8 cellular contexts compared by ENCODE assay signal in the genomic region with DNA sequence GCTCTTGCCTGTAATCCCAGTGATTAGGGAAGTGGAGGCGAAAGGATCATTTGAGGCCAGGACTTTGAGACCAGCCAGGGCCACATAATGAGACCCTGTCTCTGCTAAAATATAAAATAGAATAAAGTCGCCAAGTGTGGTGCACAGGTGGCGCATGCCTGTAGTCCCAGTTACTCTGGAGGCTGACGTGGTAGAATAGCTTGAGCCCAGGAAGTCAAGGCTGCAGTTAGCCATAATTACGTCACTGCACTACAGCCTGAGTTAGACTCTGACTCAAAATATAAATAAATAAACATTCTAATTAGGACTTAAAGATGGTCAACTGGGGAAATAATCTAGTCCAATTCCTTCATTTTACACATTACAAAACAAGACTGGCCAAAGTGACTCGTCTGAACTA. TPM values are rescaled to one million over a fixed set of nuclear protein-coding genes. Genes with fewer than 3 reads are reported as not detected.
DNase-seq lines count a peak whose midpoint lies in the region; ATAC-seq and TF ChIP-seq lines count a peak whose summit lies in the region.

No MANE protein-coding gene starts in this region.

- peaks cover 29 to 43% (median 39%) of the 10 kb centered on the region in 3 donors for H3K4me1 Mint-ChIP-seq in CD8-positive, alpha-beta memory T cell

- ATAC-seq in left lung (peak; percentile 57), HG02571 (IDR thresholded peaks at IDR 0.05; ENCODE audit: unreplicated experiment) (no peak), HG03571 (IDR thresholded peaks at IDR 0.05; ENCODE audit: unreplicated experiment) (no peak)

- H2AFZ ChIP-seq in PC-9 (peak overlapping the region; percentile 75), mammary epithelial cell (ENCODE audit: low read depth, low read length) (peak overlapping the region; percentile 80)

- intact Hi-C loops in PC-9 (cut with micrococcal nuclease; ENCODE audit: unreplicated experiment) (loop anchor here (5.0 kb wide), 1 partner anchor 43 kb away; a partner anchor contains a TSS), mammary epithelial cell (cut with micrococcal nuclease) (no loop called here), left lung (cut with DNase I) (no loop called here)

- BruUV-seq in PC-9 (replicated peaks; lab: Mats Ljungman, UMichigan) = no TSS peak
- BruUV-seq in mammary epithelial cell (replicated peaks; lab: Mats Ljungman, UMichigan) = no TSS peak

- in situ Hi-C loops in mammary epithelial cell (cut with MboI; ENCODE audit: low sequenced_read_pairs in 2 of 2) = no loop called here

- H3K4me2 ChIP-seq in PC-9 = peak overlapping the region; percentile 84
- peak overlapping the region; percentile 75 for H3K4me2 ChIP-seq in mammary epithelial cell (ENCODE audit: insufficient read depth, low read depth, low read length)

- H3K9me3 Mint-ChIP-seq in CD8-positive, alpha-beta memory T cell = no peaks in the 10 kb centered on the region

- peak overlapping the region; percentile 92 to 99 (median 97) for H3K4me3 Mint-ChIP-seq in CD8-positive, alpha-beta memory T cell

- peak overlapping the region; percentile 93 for H3K4me3 ChIP-seq in CD8-positive, alpha-beta memory T cell (ENCODE audit: low read length)
- H3K4me3 ChIP-seq in PC-9 = peak overlapping the region; percentile 74
- peak overlapping the region; percentile 82 to 99 (median 95) for H3K4me3 ChIP-seq in mammary epithelial cell (replicated peaks in 1 of 3; ENCODE audit: insufficient read depth in 1 of 3, low read depth in 2 of 3, low read length in 3 of 3)
- H3K4me3 ChIP-seq in left lung = peak overlapping the region; percentile 75 to 93

- H4K20me1 ChIP-seq in PC-9 (ENCODE audit: insufficient read depth) (peaks cover 50% of the 10 kb centered on the region), mammary epithelial cell (ENCODE audit: insufficient read depth, low read length) (no peaks in the 10 kb centered on the region)

- dilution Hi-C loops in mammary epithelial cell (cut with HindIII; ENCODE audit: low sequenced_read_pairs) = loop anchor here (5.0 kb wide), 1 partner anchor 463 kb away; no protein-coding TSS in a partner anchor

- H3K36me3 ChIP-seq in CD8-positive, alpha-beta memory T cell (ENCODE audit: insufficient read depth, low read length) = peaks cover 33% of the 10 kb centered on the region
- H3K36me3 ChIP-seq in PC-9 (ENCODE audit: low read depth) (peaks cover 45% of the 10 kb centered on the region), mammary epithelial cell (ENCODE audit: insufficient read depth, low read length) (peaks cover 21% of the 10 kb centered on the region), left lung (peaks cover 0 to 43% of the 10 kb centered on the region in 2 donors)

- peak overlapping the region; percentile 97 for H3K27ac ChIP-seq in CD8-positive, alpha-beta memory T cell (ENCODE audit: low read depth, low read length)
- H3K27ac ChIP-seq in PC-9 = peak overlapping the region; percentile 73
- H3K27ac ChIP-seq in mammary epithelial cell (ENCODE audit: insufficient read depth, low read depth, low read length) = peak overlapping the region; percentile 98
- H3K27ac ChIP-seq in left lung = peak overlapping the region; percentile 78 to 91

- H3K36me3 Mint-ChIP-seq in CD8-positive, alpha-beta memory T cell = peaks cover 3 to 53% (median 12%) of the 10 kb centered on the region in 3 donors

- CTCF ChIA-PET in CD8-positive, alpha-beta memory T cell (lab: Charles Lee) = interaction anchor here (0.7 to 1.5 kb wide), 2 partner anchors 41 to 99 kb away, joined by 3 read pairs; no protein-coding TSS in a partner anchor
- CTCF ChIA-PET in PC-9 (lab: Charles Lee) (interaction anchor here (0.7 kb wide), 1 partner anchor 551 kb away, joined by 8 read pairs; no protein-coding TSS in a partner anchor), mammary epithelial cell (lab: Charles Lee; ENCODE audit: low non-redundant PET) (interaction anchor here (0.6 kb wide), 1 partner anchor 13 kb away, joined by 4 read pairs; a partner anchor contains a TSS)

- TF ChIP-seq CTCF in PC-9 (conservative IDR thresholded peaks at IDR 0.05) (no peak; the same call in 1 of the 2 replicates), mammary epithelial cell (conservative IDR thresholded peaks at IDR 0.05 in 1 of 2, IDR thresholded peaks at IDR 0.05 in 1 of 2; ENCODE audit: extremely low read depth in 1 of 2, insufficient read depth in 1 of 2, low read depth in 1 of 2, low read length in 2 of 2) (no peak), left lung (IDR thresholded peaks at IDR 0.05) (no peak)

- H3K9me2 ChIP-seq in PC-9 (ENCODE audit: insufficient read depth) = no peaks in the 10 kb centered on the region

- H3K9ac ChIP-seq in mammary epithelial cell (ENCODE audit: insufficient read depth, low read length) = peak overlapping the region; percentile 99

- H3K27me3 Mint-ChIP-seq in CD8-positive, alpha-beta memory T cell = peaks cover 0 to 2% of the 10 kb centered on the region in 2 donors

- no peaks in the 10 kb centered on the region for H3K9me3 ChIP-seq in CD8-positive, alpha-beta memory T cell (ENCODE audit: low read length)
- H3K9me3 ChIP-seq in PC-9 (ENCODE audit: insufficient read depth, low read depth) (no peaks in the 10 kb centered on the region), mammary epithelial cell (replicated peaks; ENCODE audit: insufficient read depth, low read length) (no peaks in the 10 kb centered on the region), left lung (no peaks in the 10 kb centered on the region)

- H3K27ac Mint-ChIP-seq in CD8-positive, alpha-beta memory T cell = peak overlapping the region; percentile 93 to 100 (median 98)

- H3K4me1 ChIP-seq in CD8-positive, alpha-beta memory T cell (ENCODE audit: insufficient read depth, low read length) = peaks cover 22% of the 10 kb centered on the region
- H3K4me1 ChIP-seq in PC-9 (replicated peaks; ENCODE audit: insufficient read depth) = peaks cover 25% of the 10 kb centered on the region
- no peaks in the 10 kb centered on the region for H3K4me1 ChIP-seq in mammary epithelial cell (ENCODE audit: insufficient read depth, low read length)
- H3K4me1 ChIP-seq in left lung = peaks cover 14 to 26% of the 10 kb centered on the region in 2 donors

- POLR2A ChIA-PET in CD8-positive, alpha-beta memory T cell (lab: Charles Lee) = interaction anchor here (0.6 to 1.5 kb wide), 3 partner anchors 41 to 533 kb away, joined by 3 to 6 read pairs (median 5); a partner anchor contains a TSS
- POLR2A ChIA-PET in PC-9 (lab: Charles Lee; ENCODE audit: unreplicated experiment) = interaction anchor here (0.7 kb wide), 1 partner anchor 91 kb away, joined by 3 read pairs; no protein-coding TSS in a partner anchor

- DNase-seq in CD8-positive, alpha-beta memory T cell = peak; percentile 6 to 57 (median 30)
- DNase-seq in HCEC 1CT (peak; percentile 80), PC-9 (peak; percentile 40 to 79), mammary epithelial cell (peak; percentile 64), left lung (no peak), stromal cell of bone marrow (ENCODE audit: low read depth) (peak; percentile 64)

- H3K27me3 ChIP-seq in CD8-positive, alpha-beta memory T cell (ENCODE audit: insufficient read depth, low read length, poor library complexity, severe bottlenecking) = no peaks in the 10 kb centered on the region
- H3K27me3 ChIP-seq in PC-9 (ENCODE audit: insufficient read depth, low read depth) (no peaks in the 10 kb centered on the region), mammary epithelial cell (ENCODE audit: insufficient read depth, low read length) (no peaks in the 10 kb centered on the region), left lung (peaks cover 0 to 8% of the 10 kb centered on the region in 2 donors)

- H3F3A ChIP-seq in PC-9 (ENCODE audit: insufficient read depth, low read depth) = peaks cover 49% of the 10 kb centered on the region

- WGBS in mammary epithelial cell (ENCODE audit: low coverage, missing lambda C conversion rate) = 10% methylated on average over 6 of the region's 6 CpGs

- H3K79me2 ChIP-seq in PC-9 (ENCODE audit: low read depth) (peaks cover 46% of the 10 kb centered on the region), mammary epithelial cell (ENCODE audit: insufficient read depth, low read length) (peaks cover 49% of the 10 kb centered on the region)

RNA-seq across cellular contexts. Expression of a gene that starts 0.8 kb away (rescaled TPM):
- total RNA-seq in CD8-positive, alpha-beta memory T cell = 100 to 1,000 TPM; 599 to 610 TPM
- 522 TPM for polyA plus RNA-seq in CD8-positive, alpha-beta memory T cell
- 978 and 1,041 TPM in 2 replicates for total RNA-seq in PC-9 (2021)
- 100 to 1,000 TPM; 197 to 352 TPM for total RNA-seq in mammary epithelial cell
- 417 TPM for polyA plus RNA-seq in mammary epithelial cell
- polyA minus RNA-seq in mammary epithelial cell = 87.3 TPM
- total RNA-seq in left lung = 100 to 1,000 TPM; 243 to 302 TPM

RNA-seq across cellular contexts. Expression of a gene that starts 10.7 kb away (rescaled TPM):
- not detected for total RNA-seq in CD8-positive, alpha-beta memory T cell
- not detected for polyA plus RNA-seq in CD8-positive, alpha-beta memory T cell
- total RNA-seq in PC-9 (2021) = not detected in 2 replicates
- 1 to 10 TPM in 1 of 2 donors, not detected in 1; 1.0 TPM for total RNA-seq in mammary epithelial cell
- polyA plus RNA-seq in mammary epithelial cell = not detected
- not detected for polyA minus RNA-seq in mammary epithelial cell
- total RNA-seq in left lung = 1 to 10 TPM in 1 of 2 donors, under 1 TPM in 1; 0.99 to 4.6 TPM

RNA-seq across cellular contexts. Expression of a gene that starts 12.8 kb away (rescaled TPM):
- total RNA-seq in CD8-positive, alpha-beta memory T cell = 1 to 10 TPM; 1.2 TPM
- polyA plus RNA-seq in CD8-positive, alpha-beta memory T cell = 0.95 TPM
- total RNA-seq in PC-9 (2021) (2.7 and 3.9 TPM in 2 replicates), mammary epithelial cell (under 1 TPM; 0.28 to 0.33 TPM), left lung (1 to 10 TPM in 1 of 2 donors, under 1 TPM in 1; 0.32 to 1.8 TPM)
- 0.37 TPM for polyA plus RNA-seq in mammary epithelial cell
- polyA minus RNA-seq in mammary epithelial cell = 4.6 TPM

RNA-seq across cellular contexts. Expression of a gene that starts 41.4 kb away (rescaled TPM):
- 100 to 1,000 TPM; 140 TPM for total RNA-seq in CD8-positive, alpha-beta memory T cell
- 151 TPM for polyA plus RNA-seq in CD8-positive, alpha-beta memory T cell
- total RNA-seq in PC-9 (2021) (256 and 305 TPM in 2 replicates), mammary epithelial cell (100 to 1,000 TPM; 128 to 215 TPM), left lung (100 to 1,000 TPM; 134 to 151 TPM)
- polyA plus RNA-seq in mammary epithelial cell = 101 TPM
- 122 TPM for polyA minus RNA-seq in mammary epithelial cell

RNA-seq across cellular contexts. Expression of a gene that starts 53.9 kb away (rescaled TPM):
- total RNA-seq in CD8-positive, alpha-beta memory T cell = 100 to 1,000 TPM; 348 to 361 TPM
- 93.3 TPM for polyA plus RNA-seq in CD8-positive, alpha-beta memory T cell
- total RNA-seq in PC-9 (2021) (308 and 323 TPM in 2 replicates), mammary epithelial cell (100 to 1,000 TPM; 126 to 169 TPM), left lung (100 to 1,000 TPM in 1 of 2 donors, 10 to 100 TPM in 1; 84.9 to 127 TPM)
- 255 TPM for polyA plus RNA-seq in mammary epithelial cell
- 110 TPM for polyA minus RNA-seq in mammary epithelial cell

Comparison
In these comparisons a context has a peak if more than half of its experiments do, and no peak if none do; other contexts are left out.
1. DNase-seq: peak in CD8-positive, alpha-beta memory T cell (5 of 5), HCEC 1CT (single experiment), PC-9 (2 of 2), mammary epithelial cell (single experiment) and stromal cell of bone marrow (single experiment); none in left lung (0 of 2).
2. Peak in every context shown above with its lines, with median percentiles within 50 percentile points of each other: H3K27ac ChIP-seq and H3K4me3 ChIP-seq.